Comparison of ENCODE assay signal across 21 cellular contexts in genomic region chr14:36952702-36953101, GRCh38.
DNase-seq lines count a peak whose midpoint lies in the region; ATAC-seq, FAIRE-seq and TF ChIP-seq lines count a peak whose summit lies in the region.
"Had no signal": no experiment of that assay in that cellular context is flagged by ENCODE, and none has a peak within 500 bp of the region (broad histone marks: within the 10 kb centered on the region; RNA-seq: fewer than 3 reads in every experiment).

No MANE protein-coding gene starts in this region.

- peak; percentile 99 for ATAC-seq in RWPE2 (ENCODE audit: low read depth)
- ATAC-seq: activated CD8-positive, alpha-beta T cell treated with anti-CD3 and anti-CD28 coated beads for 36 hours; activated T-helper 17 cell treated with anti-CD3 and anti-CD28 coated beads, Interleukin-2, amount 50 U/mL, for 72 hours; body of pancreas; left lung; Right ventricle myocardium inferior had no signal

- WGBS in sigmoid colon, 2 donors: 88 to 92% methylated on average over 3 of the region's 3 CpGs

- H3K27me3 ChIP-seq in RWPE2 (ENCODE audit: insufficient read depth, poor library complexity, severe bottlenecking) (no peaks in the 10 kb centered on the region), sigmoid colon (no peaks in the 10 kb centered on the region)
- H3K27me3 ChIP-seq: body of pancreas, left lung had no signal

- intact Hi-C loops in sigmoid colon (cut with DNase I): no loop called here

- H3K36me3 ChIP-seq in RWPE2 (ENCODE audit: low read depth) (no peaks in the 10 kb centered on the region), sigmoid colon (no peaks in the 10 kb centered on the region)
- H3K36me3 ChIP-seq: left lung, uterus had no signal

- TF ChIP-seq EP300 in sigmoid colon (IDR thresholded peaks at IDR 0.05): no peak

- DNase-seq in HCEC 1CT (peak; percentile 90), RWPE2 (ENCODE audit: low spot score) (no peak), fibroblast of villous mesenchyme (ENCODE audit: low read depth) (peak; percentile 6), urothelium cell line (ENCODE audit: low spot score) (peak; percentile 34), sigmoid colon (no peak), G401 (ENCODE audit: low spot score) (no peak)
- no peak for DNase-seq in stimulated activated CD4-positive, alpha-beta T cell treated with anti-CD3 and anti-CD28 coated beads, Interleukin-4, amount 100 ng/mL, for 4 hours
- DNase-seq: activated CD8-positive, alpha-beta T cell treated with anti-CD3 and anti-CD28 coated beads for 36 hours; body of pancreas; Kasumi-1; left lung; naive B cell; NCI-H2029 treated with DMSO at 0.1 percent for 48 hours; retina; stimulated activated naive CD4-positive, alpha-beta T cell treated with Interleukin-2 at 50 U/mL for 16 hours; uterus had no signal

- TF ChIP-seq POLR2A in sigmoid colon (IDR thresholded peaks at IDR 0.05): no peak

- H3K9me3 ChIP-seq in RWPE2 (ENCODE audit: severe bottlenecking) (no peaks in the 10 kb centered on the region), sigmoid colon (no peaks in the 10 kb centered on the region)
- H3K9me3 ChIP-seq: body of pancreas, left lung, uterus had no signal

- TF ChIP-seq CTCF in RWPE2 (IDR thresholded peaks at IDR 0.05; ENCODE audit: poor library complexity, severe bottlenecking) (no peak), fibroblast of villous mesenchyme (IDR thresholded peaks at IDR 0.05; ENCODE audit: insufficient read depth, low read depth, low read length) (no peak), sigmoid colon (IDR thresholded peaks at IDR 0.05) (no peak)

- H3K4me1 ChIP-seq in RWPE2 (ENCODE audit: insufficient read depth, poor library complexity, severe bottlenecking): peaks cover 18% of the 10 kb centered on the region
- peaks cover 0 to 9% (median 7%) of the 10 kb centered on the region in 4 donors for H3K4me1 ChIP-seq in sigmoid colon
- H3K4me1 ChIP-seq: body of pancreas, left lung, uterus had no signal

- H3K4me3 ChIP-seq in RWPE2 (ENCODE audit: severe bottlenecking): no peak overlapping the region
- H3K4me3 ChIP-seq in fibroblast of villous mesenchyme (ENCODE audit: low read depth, low read length): no peak overlapping the region
- no peak overlapping the region for H3K4me3 ChIP-seq in sigmoid colon
- H3K4me3 ChIP-seq: body of pancreas, hepatocyte, left lung, uterus had no signal

- FAIRE-seq in urothelium cell line (lab: Jason Lieb, UNC): no peak
- FAIRE-seq: endometrium, H1 had no signal

- in situ Hi-C loops in G401 (cut with HindIII; ENCODE audit: low sequenced_read_pairs): no loop called here

- H3K27ac ChIP-seq in RWPE2 (ENCODE audit: poor library complexity, severe bottlenecking) (peak overlapping the region; percentile 36), sigmoid colon (no peak overlapping the region)
- H3K27ac ChIP-seq: body of pancreas, hepatocyte, left lung, uterus had no signal

Comparison
In these comparisons a context has a peak if more than half of its experiments do, and no peak if none do; other contexts are left out.
1. DNase-seq: peak in HCEC 1CT (single experiment), fibroblast of villous mesenchyme (single experiment) and urothelium cell line (single experiment); none in RWPE2 (single experiment), stimulated activated CD4-positive, alpha-beta T cell treated with anti-CD3 and anti-CD28 coated beads, Interleukin-4, amount 100 ng/mL, for 4 hours (0 of 2), sigmoid colon (single experiment) and G401 (single experiment).